In genomic region chr12:109695961-109696461, GRCh38 we compare ENCODE assay signal across 17 cellular contexts. TPM values are rescaled to one million over a fixed set of nuclear protein-coding genes. Genes with fewer than 3 reads are reported as not detected.
DNase-seq lines count a peak whose midpoint lies in the region; ATAC-seq and TF ChIP-seq lines count a peak whose summit lies in the region.
"Had no signal": no experiment of that assay in that cellular context is flagged by ENCODE, and none has a peak within 500 bp of the region (broad histone marks: within the 10 kb centered on the region; RNA-seq: fewer than 3 reads in every experiment).

No MANE protein-coding gene starts in this region.

- BruUV-seq in Panc1 (replicated peaks; lab: Mats Ljungman, UMichigan), result no TSS peak

- no peaks in the 10 kb centered on the region for H3K36me3 ChIP-seq in Panc1 (ENCODE audit: control insufficient read depth, insufficient read depth, low read length)
- H3K36me3 ChIP-seq in smooth muscle cell (ENCODE audit: low read depth), result no peaks in the 10 kb centered on the region
- no peaks in the 10 kb centered on the region for H3K36me3 ChIP-seq in stomach

- WGBS in smooth muscle cell (ENCODE audit: low lambda C conversion rate), result 11% methylated on average over 6 of the region's 6 CpGs
- WGBS in stomach, 5 donors, result 29 to 62% (median 45%) methylated on average over 6 of the region's 6 CpGs

- H3K9me3 ChIP-seq in Panc1 (ENCODE audit: control insufficient read depth, insufficient read depth, low read depth, low read length) (no peaks in the 10 kb centered on the region), smooth muscle cell (replicated peaks; ENCODE audit: low read depth) (no peaks in the 10 kb centered on the region), stomach (no peaks in the 10 kb centered on the region)
- H3K9me3 ChIP-seq: testis had no signal

- H3K9ac ChIP-seq in smooth muscle cell (ENCODE audit: low read depth), result no peak overlapping the region

- ATAC-seq in Panc1 (peak; percentile 37; the same call in 1 of the 2 replicates), left colon (peak; percentile 93), GM18870 (IDR thresholded peaks at IDR 0.05; ENCODE audit: unreplicated experiment) (no peak)
- ATAC-seq: Right ventricle myocardium inferior had no signal

- no peak for TF ChIP-seq EP300 in stomach (IDR thresholded peaks at IDR 0.05)

- H3K27me3 ChIP-seq in Panc1 (ENCODE audit: control insufficient read depth, insufficient read depth, low read length) (no peaks in the 10 kb centered on the region), smooth muscle cell (ENCODE audit: low read depth) (no peaks in the 10 kb centered on the region), stomach (peaks cover 0 to 19% (median 0%) of the 10 kb centered on the region in 3 donors)
- H3K27me3 ChIP-seq: testis had no signal

- DNase-seq in NCI-H524 (lab: John Stamatoyannopoulos, UW), result peak; percentile 74 to 87
- no peak for DNase-seq in NCI-H524 treated with DMSO at 0.1 percent for 48 hours (lab: John Stamatoyannopoulos, UW)
- DNase-seq in Panc1 (ENCODE audit: low read depth, low spot score), result no peak
- DNase-seq in left colon, result peak; percentile 41 to 55
- no peak for DNase-seq in smooth muscle cell (lab: John Stamatoyannopoulos, UW; ENCODE audit: unreplicated experiment)
- DNase-seq in activated CD4-positive, alpha-beta T cell treated with anti-CD3 and anti-CD28 coated beads for 4 hours, result no peak
- no peak for DNase-seq in stomach
- DNase-seq: activated CD4-positive, alpha-beta memory T cell treated with anti-CD3 and anti-CD28 coated beads for 36 hours; activated naive CD8-positive, alpha-beta T cell treated with anti-CD3 and anti-CD28 coated beads, Interleukin-2, amount 50 U/mL, for 24 hours; activated T-cell treated with anti-CD3 and anti-CD28 coated beads, Interleukin-2, amount 50 U/mL, for 48 hours; CD4-positive, alpha-beta memory T cell; central memory CD4-positive, alpha-beta T cell; NCI-H2029 treated with DMSO at 0.1 percent for 48 hours; NCI-H774; testis had no signal

- peaks cover 9% of the 10 kb centered on the region for H3F3A ChIP-seq in smooth muscle cell (ENCODE audit: low read depth)

- POLR2A ChIA-PET in Panc1 (lab: Charles Lee), result no interaction called here

- no peaks in the 10 kb centered on the region for H3K79me2 ChIP-seq in smooth muscle cell (ENCODE audit: low read depth)

- intact Hi-C loops in Panc1 (cut with micrococcal nuclease; ENCODE audit: unreplicated experiment) (no loop called here), left colon (cut with DNase I, micrococcal nuclease) (no loop called here), stomach (cut with DNase I; ENCODE audit: low total_unique reads) (no loop called here)

- TF ChIP-seq POLR2A in stomach (IDR thresholded peaks at IDR 0.05), result no peak

- H3K27ac ChIP-seq in Panc1 (ENCODE audit: low read length) (no peak overlapping the region), smooth muscle cell (ENCODE audit: low read depth) (peak overlapping the region; percentile 40), stomach (no peak overlapping the region)
- H3K27ac ChIP-seq: testis had no signal

- no peak overlapping the region for H2AFZ ChIP-seq in smooth muscle cell (ENCODE audit: low read depth)

- H3K4me3 ChIP-seq in Panc1 (ENCODE audit: low read depth in 2 of 2, low read length in 2 of 2), result no peak overlapping the region
- H3K4me3 ChIP-seq in smooth muscle cell, result no peak overlapping the region
- no peak overlapping the region for H3K4me3 ChIP-seq in stomach
- H3K4me3 ChIP-seq: testis had no signal

- TF ChIP-seq CTCF in Panc1 (IDR thresholded peaks at IDR 0.05) (no peak), smooth muscle cell (IDR thresholded peaks at IDR 0.05; ENCODE audit: borderline replicate concordance, insufficient read depth, poor library complexity, severe bottlenecking) (no peak), stomach (IDR thresholded peaks at IDR 0.05) (no peak)

- H3K4me1 ChIP-seq in Panc1 (ENCODE audit: control insufficient read depth, insufficient read depth, low read length) (peaks cover 13% of the 10 kb centered on the region), smooth muscle cell (ENCODE audit: low read depth) (peaks cover 12% of the 10 kb centered on the region), stomach (peaks cover 0 to 6% (median 0%) of the 10 kb centered on the region in 4 donors)
- H3K4me1 ChIP-seq: testis had no signal

- CTCF ChIA-PET in Panc1 (lab: Charles Lee), result no interaction called here

- H3K4me2 ChIP-seq in smooth muscle cell, result peak overlapping the region; percentile 67

- in situ Hi-C loops in Panc1 (cut with HindIII; ENCODE audit: low pct_unique_long_range_greater_than_20kb, low sequenced_read_pairs), result no loop called here

- H4K20me1 ChIP-seq in smooth muscle cell (ENCODE audit: low read depth), result no peaks in the 10 kb centered on the region

RNA-seq across cellular contexts. Expression of gene FAM222A, which starts 17.6 kb away (rescaled TPM):
- total RNA-seq in Panc1 (2021; ENCODE audit: unreplicated experiment) (12.8 TPM), left colon (1 to 10 TPM; 3.0 to 4.7 TPM), smooth muscle cell (0.85 TPM in 2 replicates), stomach (10 to 100 TPM in 1 of 5 donors, 1 to 10 TPM in 4; 1.7 to 19.7 (median 5.4) TPM)
- polyA plus RNA-seq in Panc1 (2012; ENCODE audit: insufficient read length), result 12.2 TPM
- polyA plus RNA-seq in smooth muscle cell (1.7 and 2.0 TPM in 2 replicates), stomach (1 to 10 TPM; 3.1 to 5.4 (median 3.7) TPM)

Comparison
In these comparisons a context has a peak if more than half of its experiments do, and no peak if none do; other contexts are left out.
1. DNase-seq: peak in NCI-H524 (2 of 2) and left colon (2 of 2); none in NCI-H524 treated with DMSO at 0.1 percent for 48 hours (single experiment), Panc1 (single experiment), smooth muscle cell (single experiment), activated CD4-positive, alpha-beta T cell treated with anti-CD3 and anti-CD28 coated beads for 4 hours (0 of 2) and stomach (single experiment).